Comparison of ENCODE assay signal across 8 cellular contexts in genomic region chr6:17863971-17864754, GRCh38.
A peak's percentile ranks its signal among the peaks of the same experiment; 100 is the strongest.
DNase-seq lines count a peak whose midpoint lies in the region; ATAC-seq and TF ChIP-seq lines count a peak whose summit lies in the region.

No MANE protein-coding gene starts in this region.

- H3K4me1 ChIP-seq in rectal smooth muscle tissue (ENCODE audit: control insufficient read depth, insufficient read depth, low read length) (peaks cover 41% of the 10 kb centered on the region), neural progenitor cell (no peaks in the 10 kb centered on the region)

- H3K27me3 Mint-ChIP-seq in WTC11 (ENCODE audit: low read depth) (no peaks in the 10 kb centered on the region), neural progenitor cell (ENCODE audit: insufficient read depth, low read depth) (no peaks in the 10 kb centered on the region)

- TF ChIP-seq CTCF in WTC11 (IDR thresholded peaks at IDR 0.05) (no peak), neural progenitor cell (IDR thresholded peaks at IDR 0.05) (no peak)

- peak overlapping the region; percentile 19 for H3K27ac Mint-ChIP-seq in WTC11
- no peak overlapping the region for H3K27ac Mint-ChIP-seq in neural progenitor cell

- H3K9ac ChIP-seq in rectal smooth muscle tissue (ENCODE audit: low read length) = no peak overlapping the region
- H3K9ac ChIP-seq in neural progenitor cell = no peak overlapping the region

- CTCF ChIA-PET in WTC11 (lab: Charles Lee) = no interaction called here

- H3K9me3 Mint-ChIP-seq in WTC11 (no peaks in the 10 kb centered on the region), neural progenitor cell (no peaks in the 10 kb centered on the region)

- H3K4me3 ChIP-seq in rectal smooth muscle tissue (ENCODE audit: low read length) (no peak overlapping the region), neural progenitor cell (no peak overlapping the region)

- DNase-seq in GM03348 (ENCODE audit: low spot score) = peak; percentile 39
- no peak for DNase-seq in WTC11 (ENCODE audit: low spot score)
- peak; percentile 83 for DNase-seq in glomerular visceral epithelial cell (ENCODE audit: extremely low spot score)
- no peak for DNase-seq in NCI-H2029 (lab: John Stamatoyannopoulos, UW)
- DNase-seq in neural progenitor cell (ENCODE audit: low spot score) = no peak

- H3K36me3 Mint-ChIP-seq in WTC11 (no peaks in the 10 kb centered on the region), neural progenitor cell (peaks cover 2% of the 10 kb centered on the region)

- POLR2A ChIA-PET in WTC11 (lab: Charles Lee) = no interaction called here

- H4K20me1 ChIP-seq in neural progenitor cell (ENCODE audit: low read depth) = no peaks in the 10 kb centered on the region

- H3F3A ChIP-seq in neural progenitor cell (ENCODE audit: low read depth) = no peaks in the 10 kb centered on the region

- no peak overlapping the region for H3K4me3 Mint-ChIP-seq in WTC11
- H3K4me3 Mint-ChIP-seq in neural progenitor cell = no peak overlapping the region

- no peaks in the 10 kb centered on the region for H3K79me2 ChIP-seq in neural progenitor cell (ENCODE audit: low read depth)

- no peaks in the 10 kb centered on the region for H3K9me3 ChIP-seq in neural progenitor cell (ENCODE audit: low read depth)

- ATAC-seq in WTC11 = no peak
- ATAC-seq in GM21576 (IDR thresholded peaks at IDR 0.05; ENCODE audit: unreplicated experiment) = no peak
- ATAC-seq in HG02623 (IDR thresholded peaks at IDR 0.05; ENCODE audit: unreplicated experiment) = no peak

- H3K4me2 ChIP-seq in neural progenitor cell = no peak overlapping the region

- H3K36me3 ChIP-seq in rectal smooth muscle tissue (ENCODE audit: control insufficient read depth, insufficient read depth, low read length) (no peaks in the 10 kb centered on the region), neural progenitor cell (no peaks in the 10 kb centered on the region)

- H3K4me1 Mint-ChIP-seq in WTC11 (peaks cover 7% of the 10 kb centered on the region), neural progenitor cell (peaks cover 30% of the 10 kb centered on the region)

- no peak overlapping the region for H2AFZ ChIP-seq in neural progenitor cell (replicated peaks)

- peak overlapping the region; percentile 68 for H3K27ac ChIP-seq in rectal smooth muscle tissue (ENCODE audit: low read depth, low read length)
- H3K27ac ChIP-seq in neural progenitor cell = no peak overlapping the region

- H3K27me3 ChIP-seq in rectal smooth muscle tissue (ENCODE audit: control insufficient read depth, insufficient read depth, low read length) (no peaks in the 10 kb centered on the region), neural progenitor cell (no peaks in the 10 kb centered on the region)

TF ChIP-seq in WTC11, 78 proteins besides CTCF, POLR2A, EP300 and RAD21:
- no peak for TF ChIP-seq TP53 (CRISPR knock-in tag; IDR thresholded peaks at IDR 0.05)
- TF ChIP-seq SOX15 (CRISPR knock-in tag; IDR thresholded peaks at IDR 0.05) = no peak
- no peak for TF ChIP-seq JUN (CRISPR knock-in tag; IDR thresholded peaks at IDR 0.05)
- no peak for TF ChIP-seq JAZF1 (CRISPR knock-in tag; IDR thresholded peaks at IDR 0.05)
- TF ChIP-seq ETV6 (CRISPR knock-in tag; IDR thresholded peaks at IDR 0.05) = no peak
- TF ChIP-seq ZNF317 (CRISPR knock-in tag; IDR thresholded peaks at IDR 0.05; ENCODE audit: borderline replicate concordance, low read depth) = no peak
- TF ChIP-seq IRF1 (CRISPR knock-in tag; IDR thresholded peaks at IDR 0.05) = no peak
- no peak for TF ChIP-seq CDX4 (CRISPR knock-in tag; IDR thresholded peaks at IDR 0.05; ENCODE audit: borderline replicate concordance)
- no peak for TF ChIP-seq ZMAT4 (CRISPR knock-in tag; IDR thresholded peaks at IDR 0.05)
- TF ChIP-seq GRHL2 (CRISPR knock-in tag; IDR thresholded peaks at IDR 0.05; ENCODE audit: insufficient replicate concordance, severe bottlenecking) = no peak
- no peak for TF ChIP-seq SMAD4 (CRISPR knock-in tag; IDR thresholded peaks at IDR 0.05)
- TF ChIP-seq E2F4 (CRISPR knock-in tag; IDR thresholded peaks at IDR 0.05; ENCODE audit: borderline replicate concordance, low read depth) = no peak
- no peak for TF ChIP-seq ZNF671 (CRISPR knock-in tag; IDR thresholded peaks at IDR 0.05)
TF ChIP-seq in WTC11: peak in this region for 0.

Comparison
In these comparisons a context has a peak if more than half of its experiments do, and no peak if none do; other contexts are left out.
1. DNase-seq: peak in GM03348 (single experiment) and glomerular visceral epithelial cell (single experiment); none in WTC11 (single experiment), NCI-H2029 (single experiment) and neural progenitor cell (single experiment).